In the genomic region with DNA sequence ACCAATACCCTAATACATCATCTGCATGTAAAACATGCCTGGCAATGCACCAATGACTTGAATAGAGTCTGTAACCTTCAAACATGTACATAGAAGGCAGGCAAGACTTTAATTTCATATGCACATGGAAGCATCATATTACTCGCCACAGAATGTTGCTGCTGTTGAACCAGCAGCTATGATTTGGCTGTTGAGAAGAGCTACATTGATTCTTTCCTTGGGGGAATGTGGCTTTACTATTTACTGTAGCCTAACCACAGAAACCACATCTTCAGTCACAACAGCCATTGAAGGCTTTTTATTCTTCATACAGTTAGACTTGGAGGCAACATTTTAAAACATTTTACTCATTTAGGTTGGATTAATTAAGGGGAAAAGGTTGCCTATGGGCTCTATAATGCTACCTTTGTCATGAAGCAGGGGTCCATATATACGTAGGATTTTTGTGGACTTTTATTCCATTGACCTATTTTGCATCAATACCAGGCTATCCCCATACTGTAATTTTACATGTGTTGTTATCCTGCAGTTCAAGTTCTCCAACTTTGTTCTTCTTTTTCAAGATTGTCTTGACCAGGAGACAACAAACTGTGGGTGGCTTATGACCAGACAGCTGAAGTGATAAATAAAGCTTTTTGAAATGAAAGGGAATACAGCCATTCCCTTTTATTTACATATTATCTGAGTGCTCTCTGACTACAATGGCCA, we compare ENCODE assay signal across 18 cellular contexts.
DNase-seq lines count a peak whose midpoint lies in the region; ATAC-seq and TF ChIP-seq lines count a peak whose summit lies in the region.
"Had no signal": no experiment of that assay in that cellular context is flagged by ENCODE, and none has a peak within 500 bp of the region (broad histone marks: within the 10 kb centered on the region; RNA-seq: fewer than 3 reads in every experiment).

No MANE protein-coding gene starts in this region.

- no peaks in the 10 kb centered on the region for H3K9me3 ChIP-seq in SJSA1 (replicated peaks)
- H3K9me3 ChIP-seq in osteoblast (ENCODE audit: low read depth, low read length) = no peaks in the 10 kb centered on the region
- H3K9me3 ChIP-seq: ascending aorta, HAP-1, uterus had no signal

- H3K4me1 ChIP-seq in SJSA1 (replicated peaks) (peaks cover 17% of the 10 kb centered on the region), osteoblast (ENCODE audit: insufficient read depth, low read length) (peaks cover 8% of the 10 kb centered on the region)
- H3K4me1 ChIP-seq: HAP-1, uterus had no signal

- 0 out of 2 replicates have a peak, but pooled peaks cover 3% of the 10 kb centered on the region for H3K27me3 ChIP-seq in SJSA1 (replicated peaks)
- no peaks in the 10 kb centered on the region for H3K27me3 ChIP-seq in osteoblast (ENCODE audit: insufficient read depth, low read length)
- H3K27me3 ChIP-seq: ascending aorta, dorsolateral prefrontal cortex, uterus had no signal

- no peak overlapping the region for H2AFZ ChIP-seq in osteoblast (ENCODE audit: low read length)

- H3K36me3 ChIP-seq in SJSA1 (no peaks in the 10 kb centered on the region), osteoblast (ENCODE audit: insufficient read depth, low read length) (no peaks in the 10 kb centered on the region)
- H3K36me3 ChIP-seq: ascending aorta, HAP-1, uterus had no signal

- H3K27ac ChIP-seq in SJSA1 = peak overlapping the region; percentile 6; the same call in 1 of the 2 replicates
- H3K27ac ChIP-seq in osteoblast (ENCODE audit: low read depth, low read length) = peak overlapping the region; percentile 39
- H3K27ac ChIP-seq: dorsolateral prefrontal cortex, uterus had no signal

- TF ChIP-seq CTCF in osteoblast (IDR thresholded peaks at IDR 0.05; ENCODE audit: extremely low read depth, low read depth, low read length) = no peak

- DNase-seq in EL (peak; percentile 4), NCI-H187 (lab: John Stamatoyannopoulos, UW) (peak; percentile 53 to 71), SJSA1 (ENCODE audit: low read depth in 1 of 2, low spot score in 2 of 2) (peak in 1 of 2 experiments; percentile 62), osteoblast (ENCODE audit: insufficient read length, low spot score, missing footprints) (no peak)
- no peak for DNase-seq in activated T-cell treated with anti-CD3 and anti-CD28 coated beads, Interleukin-2, amount 50 U/mL, for 1 hour
- DNase-seq: activated CD8-positive, alpha-beta T cell treated with anti-CD3 and anti-CD28 coated beads for 36 hours; activated effector memory CD4-positive, alpha-beta T cell treated with Interleukin-2 at 50 U/mL for 16 hours; C1 segment of cervical spinal cord; dorsolateral prefrontal cortex; naive B cell; NCI-H1092; NCI-H82; posterior cingulate gyrus; uterus had no signal

- H3K4me3 ChIP-seq in SJSA1 (no peak overlapping the region), osteoblast (ENCODE audit: insufficient read depth, low read length) (no peak overlapping the region)
- H3K4me3 ChIP-seq: ascending aorta, dorsolateral prefrontal cortex, HAP-1, uterus had no signal

- H4K20me1 ChIP-seq in osteoblast (ENCODE audit: insufficient read depth, low read length) = no peaks in the 10 kb centered on the region

- no peaks in the 10 kb centered on the region for H3K79me2 ChIP-seq in osteoblast (ENCODE audit: insufficient read depth, low read length)

- ATAC-seq in HG03095 (IDR thresholded peaks at IDR 0.05; ENCODE audit: unreplicated experiment) = no peak
- no peak for ATAC-seq in GM18520 (IDR thresholded peaks at IDR 0.05; ENCODE audit: unreplicated experiment)
- ATAC-seq: activated CD8-positive, alpha-beta T cell treated with anti-CD3 and anti-CD28 coated beads for 36 hours had no signal

- peak overlapping the region; percentile 21 for H3K4me2 ChIP-seq in osteoblast (ENCODE audit: insufficient read depth, low read length)

Comparison
In these comparisons a context has a peak if more than half of its experiments do, and no peak if none do; other contexts are left out.
1. DNase-seq: peak in EL (single experiment) and NCI-H187 (2 of 2); none in osteoblast (single experiment) and activated T-cell treated with anti-CD3 and anti-CD28 coated beads, Interleukin-2, amount 50 U/mL, for 1 hour (single experiment).